8 cellular contexts compared by ENCODE assay signal in the genomic region with DNA sequence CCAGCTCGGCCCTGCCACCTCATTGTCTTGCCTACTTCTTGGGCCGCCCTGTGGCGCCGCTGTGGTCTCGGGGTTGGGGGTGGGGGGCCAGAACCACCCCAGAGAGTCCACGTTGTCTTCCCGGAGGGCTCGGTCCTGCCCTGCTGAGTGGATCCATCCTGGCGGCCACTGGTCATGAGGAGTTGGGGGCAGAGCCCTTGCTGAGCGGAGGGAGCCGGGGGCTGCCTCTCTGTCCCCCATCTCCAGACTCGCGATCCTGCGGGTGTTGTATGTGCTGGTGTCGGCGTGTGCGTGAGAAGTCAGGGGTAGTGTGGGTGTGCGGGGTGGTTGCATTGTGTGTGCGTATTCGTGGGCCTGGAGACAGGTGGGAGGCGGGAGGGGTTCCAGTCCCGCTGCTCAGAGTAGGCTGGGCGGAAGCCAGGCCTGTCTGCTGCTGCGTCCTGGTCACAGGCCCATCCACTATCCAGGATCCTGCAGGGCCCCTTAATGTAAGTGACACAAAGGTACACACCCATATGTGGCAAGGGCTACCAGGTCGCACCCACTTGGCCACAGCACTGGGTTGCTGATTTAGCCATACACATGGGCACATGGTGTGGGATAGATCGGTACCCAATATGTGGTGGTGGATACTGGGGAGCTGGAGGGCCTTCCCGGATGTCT.
A peak's percentile ranks its signal among the peaks of the same experiment; 100 is the strongest.
DNase-seq lines count a peak whose midpoint lies in the region; ATAC-seq lines count a peak whose summit lies in the region.

No MANE protein-coding gene starts in this region.

- H3K27ac ChIP-seq in muscle layer of duodenum (ENCODE audit: low read length) = no peak overlapping the region

- H3K4me1 ChIP-seq in muscle layer of duodenum (ENCODE audit: control insufficient read depth in 1 of 2, insufficient read depth in 2 of 2, low read length in 2 of 2) = peaks cover 0 to 10% of the 10 kb centered on the region in 2 donors

- peak overlapping the region; percentile 83 to 89 for H3K27ac Mint-ChIP-seq in effector memory CD8-positive, alpha-beta T cell

- peaks cover 46% of the 10 kb centered on the region for H3K36me3 Mint-ChIP-seq in effector memory CD8-positive, alpha-beta T cell (ENCODE audit: insufficient read depth)

- peaks cover 0 to 18% of the 10 kb centered on the region in 2 donors for H3K4me1 Mint-ChIP-seq in effector memory CD8-positive, alpha-beta T cell (ENCODE audit: low read depth in 2 of 2)

- peaks cover 21 to 34% of the 10 kb centered on the region in 2 donors for H3K36me3 ChIP-seq in muscle layer of duodenum (ENCODE audit: control insufficient read depth in 1 of 2, insufficient read depth in 2 of 2, low read length in 2 of 2)

- DNase-seq in stimulated activated CD4-positive, alpha-beta T cell treated with anti-CD3 and anti-CD28 coated beads, Interleukin-1b, Interleukin-23, amount 100 ng/mL, for 48 hours = peak; percentile 8
- DNase-seq in stimulated activated CD4-positive, alpha-beta T cell treated with anti-CD3 and anti-CD28 coated beads, Interleukin-2, amount 100 ng/mL, for 24 hours = no peak
- DNase-seq in effector memory CD8-positive, alpha-beta T cell = no peak
- DNase-seq in SKM-1 treated with dmso at 0.1 percent for 144 hours (lab: John Stamatoyannopoulos, UW; ENCODE audit: unreplicated experiment) = no peak

- H3K27me3 Mint-ChIP-seq in effector memory CD8-positive, alpha-beta T cell = no peaks in the 10 kb centered on the region

- H3K9me3 ChIP-seq in muscle layer of duodenum (ENCODE audit: control insufficient read depth in 1 of 2, low read length in 2 of 2) = no peaks in the 10 kb centered on the region

- H3K27me3 ChIP-seq in muscle layer of duodenum (ENCODE audit: low read depth, low read length) = no peaks in the 10 kb centered on the region

- H3K4me3 Mint-ChIP-seq in effector memory CD8-positive, alpha-beta T cell = peak overlapping the region; percentile 31 to 66

- peak overlapping the region; percentile 39 to 65 for H3K4me3 ChIP-seq in muscle layer of duodenum (ENCODE audit: low read depth in 1 of 2, low read length in 2 of 2)

- no peak for ATAC-seq in effector memory CD8-positive, alpha-beta T cell (replicated peaks)
- ATAC-seq in GM21723 (IDR thresholded peaks at IDR 0.05; ENCODE audit: unreplicated experiment) (no peak), HG02623 (IDR thresholded peaks at IDR 0.05; ENCODE audit: unreplicated experiment) (no peak), HG03097 (IDR thresholded peaks at IDR 0.05; ENCODE audit: low FRiP score, unreplicated experiment) (no peak)

- no peaks in the 10 kb centered on the region for H3K9me3 Mint-ChIP-seq in effector memory CD8-positive, alpha-beta T cell
